Comparison of ENCODE assay signal across 9 cellular contexts in the genomic region with DNA sequence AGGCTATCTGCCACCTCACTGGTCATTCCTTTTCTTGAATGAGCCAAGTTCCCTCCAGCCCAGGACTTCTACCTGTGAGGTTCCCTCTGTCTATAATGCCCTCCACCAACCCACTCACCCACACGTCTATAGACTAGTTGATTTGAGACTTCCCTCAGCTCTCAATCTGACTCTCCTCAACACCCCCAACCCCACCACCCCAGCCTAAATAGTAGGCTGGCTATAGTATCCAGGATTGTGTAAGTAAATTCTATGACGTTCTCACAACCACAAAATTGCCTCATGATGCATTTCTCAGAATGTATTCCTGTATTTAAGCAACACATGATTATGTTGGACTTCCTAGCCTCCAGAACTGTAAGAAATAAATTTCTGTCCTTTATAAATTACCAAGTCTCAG. TPM values are rescaled to one million over a fixed set of nuclear protein-coding genes. Genes with fewer than 3 reads are reported as not detected.
DNase-seq lines count a peak whose midpoint lies in the region; ATAC-seq, FAIRE-seq and TF ChIP-seq lines count a peak whose summit lies in the region.
"Had no signal": no experiment of that assay in that cellular context is flagged by ENCODE, and none has a peak within 500 bp of the region (broad histone marks: within the 10 kb centered on the region; RNA-seq: fewer than 3 reads in every experiment).

No MANE protein-coding gene starts in this region.

- peaks cover 67% of the 10 kb centered on the region for H3K79me2 ChIP-seq in GM23338 (replicated peaks; ENCODE audit: insufficient read depth)

- peaks cover 30% of the 10 kb centered on the region for H3K4me1 ChIP-seq in GM23338 (ENCODE audit: insufficient read depth)
- H3K4me1 ChIP-seq in gastrocnemius medialis = peaks cover 5 to 6% of the 10 kb centered on the region in 2 donors

- H4K20me1 ChIP-seq in GM23338 (replicated peaks; ENCODE audit: insufficient read depth) = peaks cover 9% of the 10 kb centered on the region; the same call in 1 of the 2 replicates

- H3K9me3 Mint-ChIP-seq in GM23338 = peaks cover 15% of the 10 kb centered on the region

- peaks cover 20% of the 10 kb centered on the region for H3K4me1 Mint-ChIP-seq in GM23338

- H3K9me3 ChIP-seq in SK-N-MC (ENCODE audit: low read depth, low read length) = no peaks in the 10 kb centered on the region
- no peaks in the 10 kb centered on the region for H3K9me3 ChIP-seq in gastrocnemius medialis

- DNase-seq in GM23338 (ENCODE audit: low spot score) (no peak), SK-N-MC (ENCODE audit: low read depth, low spot score) (no peak), fibroblast of gingiva (ENCODE audit: low read depth) (peak; percentile 74), gastrocnemius medialis (no peak), urothelium cell line (ENCODE audit: low spot score) (no peak), HuH-7 (ENCODE audit: low spot score) (no peak)
- DNase-seq: NCI-H1048 had no signal

- H3K4me3 Mint-ChIP-seq in GM23338 = peak overlapping the region; percentile 40; the same call in 2 of the 3 replicates

- H3K4me3 ChIP-seq in GM23338 = peak overlapping the region; percentile 24
- peak overlapping the region; percentile 14; the same call in 1 of the 2 replicates for H3K4me3 ChIP-seq in SK-N-MC
- peak overlapping the region; percentile 8 to 79 (median 72) for H3K4me3 ChIP-seq in gastrocnemius medialis

- no peaks in the 10 kb centered on the region for H3F3A ChIP-seq in GM23338 (replicated peaks; ENCODE audit: low read depth)

- TF ChIP-seq POLR2A in gastrocnemius medialis (IDR thresholded peaks at IDR 0.05) = no peak

- peak overlapping the region; percentile 55; the same call in 1 of the 2 replicates for H3K4me2 ChIP-seq in GM23338

- intact Hi-C loops in gastrocnemius medialis (cut with DNase I; ENCODE audit: low total_unique reads) = no loop called here

- TF ChIP-seq CTCF in GM23338 (conservative IDR thresholded peaks at IDR 0.05; ENCODE audit: low read depth in 2 of 2) (no peak), gastrocnemius medialis (IDR thresholded peaks at IDR 0.05 in 4 of 5, conservative IDR thresholded peaks at IDR 0.05 in 1 of 5) (no peak)

- H3K27ac Mint-ChIP-seq in GM23338 = no peak overlapping the region

- H3K27ac ChIP-seq in GM23338 (ENCODE audit: low read depth) (no peak overlapping the region), SK-N-MC (no peak overlapping the region), gastrocnemius medialis (peak overlapping the region; percentile 82 to 90 (median 84))

- peaks cover 5% of the 10 kb centered on the region; the same call in 1 of the 2 replicates for H3K9me2 ChIP-seq in GM23338 (ENCODE audit: insufficient read depth)

- peaks cover 33% of the 10 kb centered on the region for H3K36me3 Mint-ChIP-seq in GM23338 (ENCODE audit: low read depth)

- no peak overlapping the region for H2AFZ ChIP-seq in GM23338

- no peak overlapping the region for H3K9ac ChIP-seq in SK-N-MC (ENCODE audit: insufficient read length)

- H3K27me3 ChIP-seq in GM23338 (ENCODE audit: insufficient read depth) = no peaks in the 10 kb centered on the region
- H3K27me3 ChIP-seq in gastrocnemius medialis = peaks cover 0 to 8% (median 0%) of the 10 kb centered on the region in 3 donors

- FAIRE-seq in urothelium cell line (lab: Jason Lieb, UNC) = no peak

- in situ Hi-C loops in gastrocnemius medialis (cut with MboI; ENCODE audit: low sequenced_read_pairs in 4 of 4) = no loop called here

- H3K36me3 ChIP-seq in GM23338 (ENCODE audit: insufficient read depth) (peaks cover 13% of the 10 kb centered on the region), SK-N-MC (ENCODE audit: insufficient read depth, low read length) (peaks cover 18% of the 10 kb centered on the region), gastrocnemius medialis (no peaks in the 10 kb centered on the region)

- H3K27me3 Mint-ChIP-seq in GM23338 (ENCODE audit: insufficient read depth, low read depth, poor library complexity) = peaks cover 4% of the 10 kb centered on the region

- ATAC-seq in GM23338 (no peak), gastrocnemius medialis (no peak), GM19467 (IDR thresholded peaks at IDR 0.05; ENCODE audit: unreplicated experiment) (no peak), HG03442 (IDR thresholded peaks at IDR 0.05; ENCODE audit: unreplicated experiment) (no peak)

TF ChIP-seq in GM23338, 12 proteins besides CTCF, POLR2A, EP300 and RAD21:
- TF ChIP-seq, protein P1, sequence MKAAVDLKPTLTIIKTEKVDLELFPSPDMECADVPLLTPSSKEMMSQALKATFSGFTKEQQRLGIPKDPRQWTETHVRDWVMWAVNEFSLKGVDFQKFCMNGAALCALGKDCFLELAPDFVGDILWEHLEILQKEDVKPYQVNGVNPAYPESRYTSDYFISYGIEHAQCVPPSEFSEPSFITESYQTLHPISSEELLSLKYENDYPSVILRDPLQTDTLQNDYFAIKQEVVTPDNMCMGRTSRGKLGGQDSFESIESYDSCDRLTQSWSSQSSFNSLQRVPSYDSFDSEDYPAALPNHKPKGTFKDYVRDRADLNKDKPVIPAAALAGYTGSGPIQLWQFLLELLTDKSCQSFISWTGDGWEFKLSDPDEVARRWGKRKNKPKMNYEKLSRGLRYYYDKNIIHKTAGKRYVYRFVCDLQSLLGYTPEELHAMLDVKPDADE (IDR thresholded peaks at IDR 0.05) = no peak
- TF ChIP-seq POLR2AphosphoS5 (IDR thresholded peaks at IDR 0.05; ENCODE audit: low read depth) (no peak), ZNF331 (CRISPR knock-in tag; IDR thresholded peaks at IDR 0.05; ENCODE audit: low read depth) (no peak), CREB1 (CRISPR knock-in tag; IDR thresholded peaks at IDR 0.05; ENCODE audit: low read depth) (no peak), EZH2 (IDR thresholded peaks at IDR 0.05; ENCODE audit: low read depth, unreplicated experiment) (no peak), NANOG (IDR thresholded peaks at IDR 0.05; ENCODE audit: borderline replicate concordance) (no peak)
- TF ChIP-seq, protein P2, sequence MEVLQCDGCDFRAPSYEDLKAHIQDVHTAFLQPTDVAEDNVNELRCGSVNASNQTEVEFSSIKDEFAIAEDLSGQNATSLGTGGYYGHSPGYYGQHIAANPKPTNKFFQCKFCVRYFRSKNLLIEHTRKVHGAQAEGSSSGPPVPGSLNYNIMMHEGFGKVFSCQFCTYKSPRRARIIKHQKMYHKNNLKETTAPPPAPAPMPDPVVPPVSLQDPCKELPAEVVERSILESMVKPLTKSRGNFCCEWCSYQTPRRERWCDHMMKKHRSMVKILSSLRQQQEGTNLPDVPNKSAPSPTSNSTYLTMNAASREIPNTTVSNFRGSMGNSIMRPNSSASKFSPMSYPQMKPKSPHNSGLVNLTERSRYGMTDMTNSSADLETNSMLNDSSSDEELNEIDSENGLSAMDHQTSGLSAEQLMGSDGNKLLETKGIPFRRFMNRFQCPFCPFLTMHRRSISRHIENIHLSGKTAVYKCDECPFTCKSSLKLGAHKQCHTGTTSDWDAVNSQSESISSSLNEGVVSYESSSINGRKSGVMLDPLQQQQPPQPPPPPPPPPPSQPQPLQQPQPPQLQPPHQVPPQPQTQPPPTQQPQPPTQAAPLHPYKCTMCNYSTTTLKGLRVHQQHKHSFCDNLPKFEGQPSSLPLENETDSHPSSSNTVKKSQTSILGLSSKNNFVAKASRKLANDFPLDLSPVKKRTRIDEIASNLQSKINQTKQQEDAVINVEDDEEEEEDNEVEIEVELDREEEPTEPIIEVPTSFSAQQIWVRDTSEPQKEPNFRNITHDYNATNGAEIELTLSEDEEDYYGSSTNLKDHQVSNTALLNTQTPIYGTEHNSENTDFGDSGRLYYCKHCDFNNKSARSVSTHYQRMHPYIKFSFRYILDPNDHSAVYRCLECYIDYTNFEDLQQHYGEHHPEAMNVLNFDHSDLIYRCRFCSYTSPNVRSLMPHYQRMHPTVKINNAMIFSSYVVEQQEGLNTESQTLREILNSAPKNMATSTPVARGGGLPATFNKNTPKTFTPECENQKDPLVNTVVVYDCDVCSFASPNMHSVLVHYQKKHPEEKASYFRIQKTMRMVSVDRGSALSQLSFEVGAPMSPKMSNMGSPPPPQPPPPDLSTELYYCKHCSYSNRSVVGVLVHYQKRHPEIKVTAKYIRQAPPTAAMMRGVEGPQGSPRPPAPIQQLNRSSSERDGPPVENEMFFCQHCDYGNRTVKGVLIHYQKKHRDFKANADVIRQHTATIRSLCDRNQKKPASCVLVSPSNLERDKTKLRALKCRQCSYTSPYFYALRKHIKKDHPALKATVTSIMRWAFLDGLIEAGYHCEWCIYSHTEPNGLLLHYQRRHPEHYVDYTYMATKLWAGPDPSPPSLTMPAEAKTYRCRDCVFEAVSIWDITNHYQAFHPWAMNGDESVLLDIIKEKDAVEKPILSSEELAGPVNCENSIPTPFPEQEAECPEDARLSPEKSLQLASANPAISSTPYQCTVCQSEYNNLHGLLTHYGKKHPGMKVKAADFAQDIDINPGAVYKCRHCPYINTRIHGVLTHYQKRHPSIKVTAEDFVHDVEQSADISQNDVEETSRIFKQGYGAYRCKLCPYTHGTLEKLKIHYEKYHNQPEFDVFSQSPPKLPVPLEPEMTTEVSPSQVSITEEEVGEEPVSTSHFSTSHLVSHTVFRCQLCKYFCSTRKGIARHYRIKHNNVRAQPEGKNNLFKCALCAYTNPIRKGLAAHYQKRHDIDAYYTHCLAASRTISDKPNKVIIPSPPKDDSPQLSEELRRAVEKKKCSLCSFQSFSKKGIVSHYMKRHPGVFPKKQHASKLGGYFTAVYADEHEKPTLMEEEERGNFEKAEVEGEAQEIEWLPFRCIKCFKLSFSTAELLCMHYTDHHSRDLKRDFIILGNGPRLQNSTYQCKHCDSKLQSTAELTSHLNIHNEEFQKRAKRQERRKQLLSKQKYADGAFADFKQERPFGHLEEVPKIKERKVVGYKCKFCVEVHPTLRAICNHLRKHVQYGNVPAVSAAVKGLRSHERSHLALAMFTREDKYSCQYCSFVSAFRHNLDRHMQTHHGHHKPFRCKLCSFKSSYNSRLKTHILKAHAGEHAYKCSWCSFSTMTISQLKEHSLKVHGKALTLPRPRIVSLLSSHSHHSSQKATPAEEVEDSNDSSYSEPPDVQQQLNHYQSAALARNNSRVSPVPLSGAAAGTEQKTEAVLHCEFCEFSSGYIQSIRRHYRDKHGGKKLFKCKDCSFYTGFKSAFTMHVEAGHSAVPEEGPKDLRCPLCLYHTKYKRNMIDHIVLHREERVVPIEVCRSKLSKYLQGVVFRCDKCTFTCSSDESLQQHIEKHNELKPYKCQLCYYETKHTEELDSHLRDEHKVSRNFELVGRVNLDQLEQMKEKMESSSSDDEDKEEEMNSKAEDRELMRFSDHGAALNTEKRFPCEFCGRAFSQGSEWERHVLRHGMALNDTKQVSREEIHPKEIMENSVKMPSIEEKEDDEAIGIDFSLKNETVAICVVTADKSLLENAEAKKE (CRISPR knock-in tag; IDR thresholded peaks at IDR 0.05) = no peak
TF ChIP-seq in GM23338: peak in this region for 0.

RNA-seq across cellular contexts. Expression of a gene that starts 2.2 kb away (rescaled TPM):
- 70.2 and 78.3 TPM in 2 replicates for total RNA-seq in GM23338 (2014; rRNA removed; shearing (Covaris generic))
- polyA plus RNA-seq in GM23338 (2016; fragmentation: Nextera tagmentation; extraction: Ambion mirVana) = 47.3 and 62.7 TPM in 2 replicates
- total RNA-seq in gastrocnemius medialis = 10 to 100 TPM; 12.0 to 28.5 (median 18.2) TPM

Comparison
In these comparisons a context has a peak if more than half of its experiments do, and no peak if none do; other contexts are left out.
1. H3K27ac ChIP-seq: peak in gastrocnemius medialis (4 of 4); none in GM23338 (single experiment) and SK-N-MC (single experiment).
2. H3K4me3 ChIP-seq: peak in every context shown above with its lines; median percentile 72 in gastrocnemius medialis; 24 in GM23338; 14 in SK-N-MC.